8 cellular contexts compared by ENCODE assay signal in genomic region chr13:45490068-45490467, GRCh38. TPM values are rescaled to one million over a fixed set of nuclear protein-coding genes. Genes with fewer than 3 reads are reported as not detected.
DNase-seq lines count a peak whose midpoint lies in the region; ATAC-seq and TF ChIP-seq lines count a peak whose summit lies in the region.

No MANE protein-coding gene starts in this region.

- H3K4me3 Mint-ChIP-seq in activated CD4-positive, alpha-beta T cell treated with anti-CD3 and anti-CD28 coated beads for 36 hours: no peak overlapping the region
- no peak overlapping the region for H3K4me3 Mint-ChIP-seq in activated CD8-positive, alpha-beta T cell treated with anti-CD3 and anti-CD28 coated beads for 36 hours
- H3K4me3 Mint-ChIP-seq in naive thymus-derived CD8-positive, alpha-beta T cell: no peak overlapping the region

- peaks cover 6% of the 10 kb centered on the region for H3K4me1 Mint-ChIP-seq in activated CD4-positive, alpha-beta T cell treated with anti-CD3 and anti-CD28 coated beads for 36 hours
- H3K4me1 Mint-ChIP-seq in activated CD8-positive, alpha-beta T cell treated with anti-CD3 and anti-CD28 coated beads for 36 hours (ENCODE audit: low read depth): no peaks in the 10 kb centered on the region
- no peaks in the 10 kb centered on the region for H3K4me1 Mint-ChIP-seq in naive thymus-derived CD8-positive, alpha-beta T cell

- no peak overlapping the region for H3K4me3 ChIP-seq in coronary artery

- peak; percentile 53 for ATAC-seq in activated CD4-positive, alpha-beta T cell treated with anti-CD3 and anti-CD28 coated beads for 36 hours
- peak; percentile 47 for ATAC-seq in HG02623 (IDR thresholded peaks at IDR 0.05; ENCODE audit: unreplicated experiment)
- peak; percentile 79 for ATAC-seq in activated CD8-positive, alpha-beta T cell treated with anti-CD3 and anti-CD28 coated beads for 36 hours
- ATAC-seq in naive thymus-derived CD8-positive, alpha-beta T cell: peak; percentile 65 to 84

- no peak overlapping the region for H3K27ac ChIP-seq in coronary artery

- peaks cover 29% of the 10 kb centered on the region for H3K36me3 Mint-ChIP-seq in activated CD4-positive, alpha-beta T cell treated with anti-CD3 and anti-CD28 coated beads for 36 hours (ENCODE audit: low read depth)
- H3K36me3 Mint-ChIP-seq in activated CD8-positive, alpha-beta T cell treated with anti-CD3 and anti-CD28 coated beads for 36 hours (ENCODE audit: low read depth): peaks cover 17% of the 10 kb centered on the region
- peaks cover 5 to 71% (median 10%) of the 10 kb centered on the region in 3 donors for H3K36me3 Mint-ChIP-seq in naive thymus-derived CD8-positive, alpha-beta T cell

- no peaks in the 10 kb centered on the region for H3K9me3 Mint-ChIP-seq in activated CD4-positive, alpha-beta T cell treated with anti-CD3 and anti-CD28 coated beads for 36 hours (ENCODE audit: low read depth)
- H3K9me3 Mint-ChIP-seq in activated CD8-positive, alpha-beta T cell treated with anti-CD3 and anti-CD28 coated beads for 36 hours: no peaks in the 10 kb centered on the region
- H3K9me3 Mint-ChIP-seq in naive thymus-derived CD8-positive, alpha-beta T cell: no peaks in the 10 kb centered on the region

- intact Hi-C loops in activated CD4-positive, alpha-beta T cell treated with anti-CD3 and anti-CD28 coated beads for 36 hours (cut with DNase I, micrococcal nuclease): loop anchor here (1.0 to 2.0 kb wide), 2 partner anchors 119 kb away; no protein-coding TSS in a partner anchor
- intact Hi-C loops in activated CD8-positive, alpha-beta T cell treated with anti-CD3 and anti-CD28 coated beads for 36 hours (cut with micrococcal nuclease): loop anchor here (5.0 kb wide), 1 partner anchor 118 kb away; no protein-coding TSS in a partner anchor

- POLR2A ChIA-PET in activated CD4-positive, alpha-beta T cell treated with anti-CD3 and anti-CD28 coated beads for 36 hours (lab: Charles Lee): no interaction called here
- POLR2A ChIA-PET in activated CD8-positive, alpha-beta T cell treated with anti-CD3 and anti-CD28 coated beads for 36 hours (lab: Charles Lee): no interaction called here
- POLR2A ChIA-PET in naive thymus-derived CD8-positive, alpha-beta T cell (lab: Charles Lee): no interaction called here

- peak; percentile 36 for DNase-seq in activated CD4-positive, alpha-beta T cell treated with anti-CD3 and anti-CD28 coated beads for 36 hours
- no peak for DNase-seq in activated CD4-positive, alpha-beta T cell treated with anti-CD3 and anti-CD28 coated beads, Interleukin-2, amount 50 U/mL, for 4 hours
- peak; percentile 20 for DNase-seq in activated CD8-positive, alpha-beta T cell treated with anti-CD3 and anti-CD28 coated beads for 36 hours
- peak in 6 of 10 donors; percentile 5 to 43 (median 22) for DNase-seq in naive thymus-derived CD8-positive, alpha-beta T cell
- DNase-seq in NCI-H2029 treated with DMSO at 0.1 percent for 48 hours (lab: John Stamatoyannopoulos, UW) (no peak), coronary artery (ENCODE audit: low spot score) (no peak)
- DNase-seq in activated CD4-positive, CD25-positive, alpha-beta regulatory T cell treated with anti-CD3 and anti-CD28 coated beads, Interleukin-2, amount 50 U/mL, for 72 hours: no peak

- no peak overlapping the region for H3K27ac Mint-ChIP-seq in activated CD4-positive, alpha-beta T cell treated with anti-CD3 and anti-CD28 coated beads for 36 hours
- H3K27ac Mint-ChIP-seq in activated CD8-positive, alpha-beta T cell treated with anti-CD3 and anti-CD28 coated beads for 36 hours: no peak overlapping the region
- peak overlapping the region in 3 of 10 donors; percentile 6 to 50 (median 43) for H3K27ac Mint-ChIP-seq in naive thymus-derived CD8-positive, alpha-beta T cell

- peak; percentile 63 for TF ChIP-seq CTCF in activated CD8-positive, alpha-beta T cell treated with anti-CD3 and anti-CD28 coated beads for 36 hours (IDR thresholded peaks at IDR 0.05)
- no peak for TF ChIP-seq CTCF in coronary artery (IDR thresholded peaks at IDR 0.05)

- CTCF ChIA-PET in activated CD4-positive, alpha-beta T cell treated with anti-CD3 and anti-CD28 coated beads for 36 hours (lab: Charles Lee): interaction anchor here (0.6 to 2.0 kb wide), 6 partner anchors 9 to 1077 kb away, joined by 3 to 9 read pairs (median 3); no protein-coding TSS in a partner anchor
- CTCF ChIA-PET in activated CD8-positive, alpha-beta T cell treated with anti-CD3 and anti-CD28 coated beads for 36 hours (lab: Charles Lee): interaction anchor here (0.8 to 4.3 kb wide), 9 partner anchors 9 to 443 kb away, joined by 3 to 25 read pairs (median 3); no protein-coding TSS in a partner anchor

- no peaks in the 10 kb centered on the region for H3K27me3 Mint-ChIP-seq in activated CD4-positive, alpha-beta T cell treated with anti-CD3 and anti-CD28 coated beads for 36 hours
- H3K27me3 Mint-ChIP-seq in activated CD8-positive, alpha-beta T cell treated with anti-CD3 and anti-CD28 coated beads for 36 hours: no peaks in the 10 kb centered on the region
- H3K27me3 Mint-ChIP-seq in naive thymus-derived CD8-positive, alpha-beta T cell: no peaks in the 10 kb centered on the region

RNA-seq across cellular contexts. Expression of gene COG3, which starts 25.3 kb away (rescaled TPM):
- total RNA-seq in activated CD4-positive, alpha-beta T cell treated with anti-CD3 and anti-CD28 coated beads for 36 hours: 10 to 100 TPM; 18.0 to 19.6 TPM
- 10 to 100 TPM; 19.9 to 22.1 TPM for total RNA-seq in activated CD8-positive, alpha-beta T cell treated with anti-CD3 and anti-CD28 coated beads for 36 hours
- total RNA-seq in naive thymus-derived CD8-positive, alpha-beta T cell: 10 to 100 TPM; 45.8 to 48.9 TPM
- polyA plus RNA-seq in naive thymus-derived CD8-positive, alpha-beta T cell: 10 to 100 TPM; 22.2 to 29.9 (median 27.4) TPM

Comparison
In these comparisons a context has a peak if more than half of its experiments do, and no peak if none do; other contexts are left out.
1. DNase-seq: peak in activated CD4-positive, alpha-beta T cell treated with anti-CD3 and anti-CD28 coated beads for 36 hours (single experiment), activated CD8-positive, alpha-beta T cell treated with anti-CD3 and anti-CD28 coated beads for 36 hours (single experiment) and naive thymus-derived CD8-positive, alpha-beta T cell (6 of 10); none in activated CD4-positive, alpha-beta T cell treated with anti-CD3 and anti-CD28 coated beads, Interleukin-2, amount 50 U/mL, for 4 hours (0 of 2), NCI-H2029 treated with DMSO at 0.1 percent for 48 hours (single experiment), coronary artery (single experiment) and activated CD4-positive, CD25-positive, alpha-beta regulatory T cell treated with anti-CD3 and anti-CD28 coated beads, Interleukin-2, amount 50 U/mL, for 72 hours (single experiment).
2. Peak in every context shown above with its lines, with median percentiles within 50 percentile points of each other: ATAC-seq.